In genomic region chr21:36419241-36419640, GRCh38 we compare ENCODE assay signal across 11 cellular contexts. TPM values are rescaled to one million over a fixed set of nuclear protein-coding genes. Genes with fewer than 3 reads are reported as not detected.
DNase-seq lines count a peak whose midpoint lies in the region; ATAC-seq and TF ChIP-seq lines count a peak whose summit lies in the region.
"Had no signal": no experiment of that assay in that cellular context is flagged by ENCODE, and none has a peak within 500 bp of the region (broad histone marks: within the 10 kb centered on the region; RNA-seq: fewer than 3 reads in every experiment).

No MANE protein-coding gene starts in this region.

- WGBS in psoas muscle, 3 donors: 88 to 90% (median 90%) methylated on average over 14 of the region's 14 CpGs

- H3K4me3 Mint-ChIP-seq in activated naive CD4-positive, alpha-beta T cell treated with anti-CD3 and anti-CD28 coated beads, Interleukin-2, amount 10 ng/mL, durations not matched to agents 7 days and 5 days: no peak overlapping the region
- no peak overlapping the region for H3K4me3 Mint-ChIP-seq in activated naive CD8-positive, alpha-beta T cell treated with anti-CD3 and anti-CD28 coated beads, Interleukin-2, amount 50 U/mL, for 24 hours

- no peak for TF ChIP-seq CTCF in VCaP (conservative IDR thresholded peaks at IDR 0.05)
- TF ChIP-seq CTCF in psoas muscle (IDR thresholded peaks at IDR 0.05): no peak

- peaks cover 18% of the 10 kb centered on the region for H3K4me1 Mint-ChIP-seq in activated naive CD4-positive, alpha-beta T cell treated with anti-CD3 and anti-CD28 coated beads, Interleukin-2, amount 10 ng/mL, durations not matched to agents 7 days and 5 days
- H3K4me1 Mint-ChIP-seq in activated naive CD8-positive, alpha-beta T cell treated with anti-CD3 and anti-CD28 coated beads, Interleukin-2, amount 50 U/mL, for 24 hours: peaks cover 4% of the 10 kb centered on the region
- H3K4me1 Mint-ChIP-seq: CD4-positive, alpha-beta memory T cell had no signal

- intact Hi-C loops in posterior vena cava (cut with DNase I) (loop anchor here in 1 of 2 donors (10.0 kb wide), 1 partner anchor 506 kb away; no protein-coding TSS in a partner anchor), psoas muscle (cut with DNase I) (loop anchor here in 1 of 2 donors (5.0 kb wide), 1 partner anchor 508 kb away; no protein-coding TSS in a partner anchor)

- H3K36me3 Mint-ChIP-seq in activated naive CD4-positive, alpha-beta T cell treated with anti-CD3 and anti-CD28 coated beads, Interleukin-2, amount 10 ng/mL, durations not matched to agents 7 days and 5 days: peaks cover 26% of the 10 kb centered on the region
- peaks cover 19% of the 10 kb centered on the region for H3K36me3 Mint-ChIP-seq in activated naive CD8-positive, alpha-beta T cell treated with anti-CD3 and anti-CD28 coated beads, Interleukin-2, amount 50 U/mL, for 24 hours (ENCODE audit: low read depth)

- no peaks in the 10 kb centered on the region for H3K27me3 Mint-ChIP-seq in activated naive CD4-positive, alpha-beta T cell treated with anti-CD3 and anti-CD28 coated beads, Interleukin-2, amount 10 ng/mL, durations not matched to agents 7 days and 5 days
- H3K27me3 Mint-ChIP-seq in activated naive CD8-positive, alpha-beta T cell treated with anti-CD3 and anti-CD28 coated beads, Interleukin-2, amount 50 U/mL, for 24 hours: no peaks in the 10 kb centered on the region
- H3K27me3 Mint-ChIP-seq: CD4-positive, alpha-beta memory T cell had no signal

- H3K27ac ChIP-seq in VCaP: peak overlapping the region; percentile 23
- no peak overlapping the region for H3K27ac ChIP-seq in psoas muscle
- H3K27ac ChIP-seq: 22Rv1, GM23248 had no signal

- DNase-seq in activated naive CD4-positive, alpha-beta T cell treated with anti-CD3 and anti-CD28 coated beads, Interleukin-2, amount 10 ng/mL, durations not matched to agents 7 days and 5 days: no peak
- no peak for DNase-seq in activated naive CD4-positive, alpha-beta T cell (lab: John Stamatoyannopoulos, UW)
- DNase-seq in posterior vena cava (ENCODE audit: low spot score) (peak; percentile 73), psoas muscle (no peak), DMS 273 (lab: John Stamatoyannopoulos, UW; ENCODE audit: unreplicated experiment) (no peak)
- no peak for DNase-seq in activated naive CD8-positive, alpha-beta T cell treated with anti-CD3 and anti-CD28 coated beads, Interleukin-2, amount 50 U/mL, for 24 hours
- DNase-seq: CD4-positive, alpha-beta memory T cell had no signal

- no peak overlapping the region for H3K4me3 ChIP-seq in psoas muscle
- H3K4me3 ChIP-seq: A549, GM23248 had no signal

- no peaks in the 10 kb centered on the region for H3K4me1 ChIP-seq in psoas muscle

- no peak for ATAC-seq in psoas muscle
- ATAC-seq in activated naive CD8-positive, alpha-beta T cell treated with anti-CD3 and anti-CD28 coated beads, Interleukin-2, amount 50 U/mL, for 24 hours: no peak

- CTCF ChIA-PET in activated naive CD4-positive, alpha-beta T cell treated with anti-CD3 and anti-CD28 coated beads, Interleukin-2, amount 10 ng/mL, durations not matched to agents 7 days and 5 days (lab: Charles Lee): interaction anchor here (0.7 to 1.2 kb wide), 3 partner anchors 10 to 29 kb away, joined by 3 read pairs; no protein-coding TSS in a partner anchor

- no peaks in the 10 kb centered on the region for H3K9me3 Mint-ChIP-seq in activated naive CD4-positive, alpha-beta T cell treated with anti-CD3 and anti-CD28 coated beads, Interleukin-2, amount 10 ng/mL, durations not matched to agents 7 days and 5 days
- no peaks in the 10 kb centered on the region for H3K9me3 Mint-ChIP-seq in activated naive CD8-positive, alpha-beta T cell treated with anti-CD3 and anti-CD28 coated beads, Interleukin-2, amount 50 U/mL, for 24 hours
- H3K9me3 Mint-ChIP-seq: CD4-positive, alpha-beta memory T cell had no signal

- no peaks in the 10 kb centered on the region for H3K9me3 ChIP-seq in psoas muscle
- H3K9me3 ChIP-seq: A549 had no signal

- no peaks in the 10 kb centered on the region for H3K27me3 ChIP-seq in psoas muscle (ENCODE audit: insufficient read depth in 3 of 3, low read length in 2 of 3)

- H3K27ac Mint-ChIP-seq in activated naive CD4-positive, alpha-beta T cell treated with anti-CD3 and anti-CD28 coated beads, Interleukin-2, amount 10 ng/mL, durations not matched to agents 7 days and 5 days: peak overlapping the region; percentile 33
- H3K27ac Mint-ChIP-seq in activated naive CD8-positive, alpha-beta T cell treated with anti-CD3 and anti-CD28 coated beads, Interleukin-2, amount 50 U/mL, for 24 hours: no peak overlapping the region

- H3K36me3 ChIP-seq in psoas muscle (ENCODE audit: insufficient read depth in 1 of 2, low read depth in 1 of 2): peaks cover 0 to 38% of the 10 kb centered on the region in 2 donors

RNA-seq across cellular contexts. Expression of gene CHAF1B, which starts 34.0 kb away (rescaled TPM):
- total RNA-seq in posterior vena cava: 1 to 10 TPM; 1.2 to 1.9 TPM
- 10 to 100 TPM in 2 of 4 donors, 1 to 10 TPM in 2; 2.6 to 12.6 (median 8.1) TPM for total RNA-seq in psoas muscle
- polyA plus RNA-seq in psoas muscle: 10 to 100 TPM in 1 of 3 donors, 1 to 10 TPM in 1, under 1 TPM in 1; 0.68 to 10.4 (median 8.4) TPM
